ENCODE assay signal across 15 cellular contexts in the genomic region with DNA sequence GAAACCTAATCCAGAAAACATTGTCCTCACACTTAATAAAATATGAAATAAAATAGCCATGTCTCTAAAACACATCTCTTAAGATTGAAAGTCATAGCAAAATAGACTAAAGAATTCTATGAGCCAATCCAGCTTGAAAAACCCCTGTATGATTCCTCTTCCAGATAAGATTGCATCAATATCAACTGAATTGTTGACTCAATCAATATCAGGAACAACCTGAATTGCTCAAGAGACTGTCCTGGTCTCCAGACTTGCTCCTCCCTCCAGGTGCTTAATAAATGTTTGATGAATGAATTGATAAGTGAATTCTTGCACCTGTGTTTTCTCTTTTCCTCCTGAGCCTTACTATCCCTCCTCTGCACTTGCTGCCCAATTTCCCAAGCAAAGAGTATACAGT.
DNase-seq lines count a peak whose midpoint lies in the region; ATAC-seq and TF ChIP-seq lines count a peak whose summit lies in the region.
"Had no signal": no experiment of that assay in that cellular context is flagged by ENCODE, and none has a peak within 500 bp of the region (broad histone marks: within the 10 kb centered on the region; RNA-seq: fewer than 3 reads in every experiment).

No MANE protein-coding gene starts in this region.

- peaks cover 28% of the 10 kb centered on the region for H3K36me3 Mint-ChIP-seq in endodermal cell (ENCODE audit: low read depth)
- H3K36me3 Mint-ChIP-seq: CD4-positive, alpha-beta memory T cell had no signal

- H3K9me3 ChIP-seq in endodermal cell (ENCODE audit: control insufficient read depth, low read length): no peaks in the 10 kb centered on the region
- H3K9me3 ChIP-seq in right lobe of liver: no peaks in the 10 kb centered on the region
- H3K9me3 ChIP-seq in breast epithelium: no peaks in the 10 kb centered on the region

- no peaks in the 10 kb centered on the region for H3K27me3 Mint-ChIP-seq in endodermal cell (ENCODE audit: insufficient read depth)

- H3K27ac ChIP-seq in endodermal cell (ENCODE audit: low read depth, low read length) (no peak overlapping the region), right lobe of liver (no peak overlapping the region), breast epithelium (no peak overlapping the region), foreskin keratinocyte (no peak overlapping the region)
- H3K27ac ChIP-seq: GM23248 had no signal

- TF ChIP-seq POLR2A in right lobe of liver (IDR thresholded peaks at IDR 0.05): no peak
- TF ChIP-seq POLR2A in breast epithelium (IDR thresholded peaks at IDR 0.05): no peak

- H3K27ac Mint-ChIP-seq in endodermal cell: no peak overlapping the region
- H3K27ac Mint-ChIP-seq: CD4-positive, alpha-beta memory T cell had no signal

- no peaks in the 10 kb centered on the region for H3K4me1 ChIP-seq in endodermal cell (ENCODE audit: control insufficient read depth, insufficient read depth, low read length)
- peaks cover 0 to 5% (median 0%) of the 10 kb centered on the region in 4 donors for H3K4me1 ChIP-seq in right lobe of liver
- H3K4me1 ChIP-seq in breast epithelium: no peaks in the 10 kb centered on the region
- H3K4me1 ChIP-seq in foreskin keratinocyte: no peaks in the 10 kb centered on the region

- no peaks in the 10 kb centered on the region for H3K27me3 ChIP-seq in endodermal cell (ENCODE audit: control insufficient read depth, insufficient read depth, low read length, poor library complexity, severe bottlenecking)
- no peaks in the 10 kb centered on the region for H3K27me3 ChIP-seq in right lobe of liver
- H3K27me3 ChIP-seq in breast epithelium: no peaks in the 10 kb centered on the region
- no peaks in the 10 kb centered on the region for H3K27me3 ChIP-seq in foreskin keratinocyte

- peak; percentile 3 for DNase-seq in LNCaP clone FGC (ENCODE audit: low read depth)
- no peak for DNase-seq in endodermal cell
- DNase-seq in right lobe of liver: no peak
- DNase-seq in stimulated activated CD4-positive, alpha-beta T cell treated with anti-CD3 and anti-CD28 coated beads, Interleukin-2, amount 100 ng/mL, for 48 hours: no peak
- DNase-seq in breast epithelium (ENCODE audit: low spot score in 2 of 2): no peak
- DNase-seq in foreskin keratinocyte: no peak
- DNase-seq: C1 segment of cervical spinal cord; Calu3; CD4-positive, alpha-beta memory T cell; COR-L47; DMS153; DND-41; GM23248; H7; HCEC 1CT had no signal

- H3K4me1 Mint-ChIP-seq in endodermal cell: peaks cover 5% of the 10 kb centered on the region
- H3K4me1 Mint-ChIP-seq: CD4-positive, alpha-beta memory T cell had no signal

- intact Hi-C loops in right lobe of liver (cut with DNase I) (no loop called here), breast epithelium (cut with DNase I; ENCODE audit: low total_unique reads) (no loop called here)

- ATAC-seq in right lobe of liver (peak in 3 of 4 donors; percentile 60 to 72 (median 63)), foreskin keratinocyte (no peak)

- TF ChIP-seq CTCF in LNCaP clone FGC (IDR thresholded peaks at IDR 0.05; ENCODE audit: control insufficient read depth, extremely low read depth, insufficient read depth) (no peak), endodermal cell (conservative IDR thresholded peaks at IDR 0.05) (peak; percentile 8), right lobe of liver (IDR thresholded peaks at IDR 0.05) (no peak), breast epithelium (IDR thresholded peaks at IDR 0.05) (no peak), foreskin keratinocyte (conservative IDR thresholded peaks at IDR 0.05) (no peak)

- no peak overlapping the region for H3K4me3 ChIP-seq in LNCaP clone FGC (ENCODE audit: low read depth, low read length)
- H3K4me3 ChIP-seq in endodermal cell (ENCODE audit: low read length): no peak overlapping the region
- no peak overlapping the region for H3K4me3 ChIP-seq in right lobe of liver
- no peak overlapping the region for H3K4me3 ChIP-seq in breast epithelium
- H3K4me3 ChIP-seq: GM23248 had no signal

- no peak overlapping the region for H3K4me3 Mint-ChIP-seq in endodermal cell
- H3K4me3 Mint-ChIP-seq: CD4-positive, alpha-beta memory T cell had no signal

- H3K36me3 ChIP-seq in endodermal cell (ENCODE audit: control insufficient read depth, insufficient read depth, low read length) (no peaks in the 10 kb centered on the region), right lobe of liver (no peaks in the 10 kb centered on the region), breast epithelium (no peaks in the 10 kb centered on the region)

- H3K9me3 Mint-ChIP-seq in endodermal cell: no peaks in the 10 kb centered on the region

- no peak overlapping the region for H3K9ac ChIP-seq in endodermal cell (ENCODE audit: extremely low read depth, low read length, poor library complexity, severe bottlenecking)
- H3K9ac ChIP-seq: GM23248 had no signal
